ENCODE assay signal across 8 cellular contexts in genomic region chr10:32956365-32957197, GRCh38. TPM values are rescaled to one million over a fixed set of nuclear protein-coding genes. Genes with fewer than 3 reads are reported as not detected.
DNase-seq lines count a peak whose midpoint lies in the region; ATAC-seq and TF ChIP-seq lines count a peak whose summit lies in the region.

No MANE protein-coding gene starts in this region.

- no peaks in the 10 kb centered on the region for H3K27me3 ChIP-seq in GM23338 (ENCODE audit: insufficient read depth)
- no peaks in the 10 kb centered on the region for H3K27me3 ChIP-seq in SU-DHL-6 (ENCODE audit: low read length)
- no peaks in the 10 kb centered on the region for H3K27me3 ChIP-seq in sigmoid colon

- H3F3A ChIP-seq in GM23338 (replicated peaks; ENCODE audit: low read depth) (no peaks in the 10 kb centered on the region), SU-DHL-6 (ENCODE audit: insufficient read depth) (peaks cover 4% of the 10 kb centered on the region; the same call in 1 of the 2 replicates)

- peaks cover 27% of the 10 kb centered on the region for H4K20me1 ChIP-seq in GM23338 (replicated peaks; ENCODE audit: insufficient read depth)
- H4K20me1 ChIP-seq in SU-DHL-6 (ENCODE audit: low read depth, low read length) = no peaks in the 10 kb centered on the region

- DNase-seq in GM23338 (ENCODE audit: low spot score) (no peak), fibroblast of villous mesenchyme (ENCODE audit: low read depth) (no peak), sigmoid colon (no peak), OCI-M2 (lab: John Stamatoyannopoulos, UW; ENCODE audit: unreplicated experiment) (no peak), RPMI8226 (no peak)
- DNase-seq in activated effector memory CD4-positive, alpha-beta T cell treated with Interleukin-2 at 50 U/mL for 16 hours = no peak

- H3K4me3 ChIP-seq in GM23338 (peak overlapping the region; percentile 76), SU-DHL-6 (ENCODE audit: insufficient read depth, low read length, poor library complexity, severe bottlenecking) (peak overlapping the region; percentile 58), fibroblast of villous mesenchyme (ENCODE audit: low read depth, low read length) (peak overlapping the region; percentile 84), sigmoid colon (peak overlapping the region; percentile 63 to 97 (median 86))

- peaks cover 69% of the 10 kb centered on the region for H3K4me1 ChIP-seq in GM23338 (ENCODE audit: insufficient read depth)
- H3K4me1 ChIP-seq in sigmoid colon = peaks cover 0 to 76% (median 65%) of the 10 kb centered on the region in 4 donors

- no peak overlapping the region for H2AFZ ChIP-seq in GM23338
- H2AFZ ChIP-seq in SU-DHL-6 (ENCODE audit: low read depth, low read length, severe bottlenecking) = no peak overlapping the region

- 11 to 48% methylated on average over 13 of the region's 13 CpGs for WGBS in sigmoid colon, 2 donors

- peaks cover 9% of the 10 kb centered on the region for H3K27me3 Mint-ChIP-seq in GM23338 (ENCODE audit: insufficient read depth, low read depth, poor library complexity)

- H3K27ac ChIP-seq in GM23338 (ENCODE audit: low read depth) (no peak overlapping the region), SU-DHL-6 (ENCODE audit: low read depth, low read length) (no peak overlapping the region), sigmoid colon (peak overlapping the region; percentile 94 to 99 (median 98))

- H3K4me1 Mint-ChIP-seq in GM23338 = peaks cover 76% of the 10 kb centered on the region

- H3K79me2 ChIP-seq in GM23338 (replicated peaks; ENCODE audit: insufficient read depth) (peaks cover 78% of the 10 kb centered on the region), SU-DHL-6 (ENCODE audit: insufficient read depth, low read length) (no peaks in the 10 kb centered on the region)

- no peak for TF ChIP-seq EP300 in sigmoid colon (IDR thresholded peaks at IDR 0.05)

- H3K4me2 ChIP-seq in GM23338 (peak overlapping the region; percentile 92), SU-DHL-6 (ENCODE audit: low read depth, low read length, poor library complexity, severe bottlenecking) (peak overlapping the region; percentile 53)

- H3K4me3 Mint-ChIP-seq in GM23338 = peak overlapping the region; percentile 81

- intact Hi-C loops in sigmoid colon (cut with DNase I) = loop anchor here (10.0 kb wide), 1 partner anchor 902 kb away; the partner anchor contains the start of gene KIF5B

- H3K36me3 ChIP-seq in GM23338 (ENCODE audit: insufficient read depth) = no peaks in the 10 kb centered on the region
- no peaks in the 10 kb centered on the region for H3K36me3 ChIP-seq in SU-DHL-6 (ENCODE audit: low read length)
- H3K36me3 ChIP-seq in sigmoid colon = no peaks in the 10 kb centered on the region

- ATAC-seq in GM23338 (no peak), esophagus mucosa (no peak)

- H3K9me3 ChIP-seq in SU-DHL-6 (ENCODE audit: insufficient read depth, low read length) = no peaks in the 10 kb centered on the region
- no peaks in the 10 kb centered on the region for H3K9me3 ChIP-seq in sigmoid colon

- TF ChIP-seq POLR2A in sigmoid colon (IDR thresholded peaks at IDR 0.05) = no peak

- no peak overlapping the region for H3K9ac ChIP-seq in SU-DHL-6 (ENCODE audit: low read length)

- H3K9me2 ChIP-seq in GM23338 (ENCODE audit: insufficient read depth) (no peaks in the 10 kb centered on the region), SU-DHL-6 (replicated peaks; ENCODE audit: insufficient read depth, low read length) (no peaks in the 10 kb centered on the region)

- no peaks in the 10 kb centered on the region; the same call in 2 of the 3 replicates for H3K9me3 Mint-ChIP-seq in GM23338

- no peaks in the 10 kb centered on the region for H3K36me3 Mint-ChIP-seq in GM23338 (ENCODE audit: low read depth)

- H3K27ac Mint-ChIP-seq in GM23338 = peak overlapping the region; percentile 60; the same call in 1 of the 2 replicates

- no peak for TF ChIP-seq CTCF in GM23338 (conservative IDR thresholded peaks at IDR 0.05; ENCODE audit: low read depth in 2 of 2)
- no peak for TF ChIP-seq CTCF in SU-DHL-6 (IDR thresholded peaks at IDR 0.05; ENCODE audit: insufficient read depth, low read length, poor library complexity, severe bottlenecking)
- TF ChIP-seq CTCF in fibroblast of villous mesenchyme (IDR thresholded peaks at IDR 0.05; ENCODE audit: insufficient read depth, low read depth, low read length) = no peak
- TF ChIP-seq CTCF in sigmoid colon (IDR thresholded peaks at IDR 0.05) = no peak

TF ChIP-seq in GM23338, 12 proteins besides CTCF, POLR2A, EP300 and RAD21 (continues in another document):
- no peak for TF ChIP-seq ZNF331 (CRISPR knock-in tag; IDR thresholded peaks at IDR 0.05; ENCODE audit: low read depth)
- no peak for TF ChIP-seq NANOG (IDR thresholded peaks at IDR 0.05; ENCODE audit: borderline replicate concordance)
- TF ChIP-seq STAT1 (IDR thresholded peaks at IDR 0.05; ENCODE audit: unreplicated experiment) = no peak
- TF ChIP-seq ZNF114 (CRISPR knock-in tag; IDR thresholded peaks at IDR 0.05) = no peak
- TF ChIP-seq REST (IDR thresholded peaks at IDR 0.05; ENCODE audit: unreplicated experiment) = no peak

RNA-seq across cellular contexts. Expression of gene ITGB1, which starts 1.4 kb away (rescaled TPM):
- total RNA-seq in GM23338 (2014; rRNA removed; shearing (Covaris generic)) = 439 and 441 TPM in 2 replicates
- polyA plus RNA-seq in GM23338 (2016; fragmentation: Nextera tagmentation; extraction: Ambion mirVana) (309 and 317 TPM in 2 replicates), sigmoid colon (100 to 1,000 TPM in 1 of 3 donors, 10 to 100 TPM in 2; 43.8 to 151 (median 50.9) TPM)
- total RNA-seq in fibroblast of villous mesenchyme (1,751 and 1,757 TPM in 2 replicates), sigmoid colon (1,000 to 10,000 TPM in 1 of 4 donors, 100 to 1,000 TPM in 3; 588 to 1,360 (median 919) TPM), esophagus mucosa (102 TPM)

Comparison
In these comparisons a context has a peak if more than half of its experiments do, and no peak if none do; other contexts are left out.
1. H3K27ac ChIP-seq: peak in sigmoid colon (4 of 4); none in GM23338 (single experiment) and SU-DHL-6 (single experiment).
2. Peak in every context shown above with its lines, with median percentiles within 50 percentile points of each other: H3K4me3 ChIP-seq.